ENCODE assay signal across 8 cellular contexts in genomic region chr12:105705765-105706164, GRCh38.
DNase-seq lines count a peak whose midpoint lies in the region; ATAC-seq and TF ChIP-seq lines count a peak whose summit lies in the region.

No MANE protein-coding gene starts in this region.

- POLR2A ChIA-PET in activated CD8-positive, alpha-beta T cell treated with anti-CD3 and anti-CD28 coated beads for 36 hours (lab: Charles Lee), result no interaction called here

- CTCF ChIA-PET in activated CD8-positive, alpha-beta T cell treated with anti-CD3 and anti-CD28 coated beads for 36 hours (lab: Charles Lee), result interaction anchor here (0.6 to 2.1 kb wide), 4 partner anchors 24 to 431 kb away, joined by 3 to 11 read pairs (median 3); no protein-coding TSS in a partner anchor

- DNase-seq in NCI-H2081 (lab: John Stamatoyannopoulos, UW) (peak; percentile 16 to 47), NCI-H2081 treated with DMSO at 0.1 percent for 48 hours (lab: John Stamatoyannopoulos, UW) (no peak), NCI-H1048 (lab: John Stamatoyannopoulos, UW) (peak; percentile 3), heart left ventricle (peak in 4 of 5 donors; percentile 32 to 58 (median 46)), retinal pigment epithelial cell (ENCODE audit: low read depth) (no peak)
- peak; percentile 36 for DNase-seq in activated CD8-positive, alpha-beta T cell treated with anti-CD3 and anti-CD28 coated beads for 36 hours
- no peak for DNase-seq in activated T-cell treated with anti-CD3 and anti-CD28 coated beads, Interleukin-2, amount 50 U/mL, for 24 hours

- H3K9me3 ChIP-seq in heart left ventricle, result no peaks in the 10 kb centered on the region

- H3K4me1 Mint-ChIP-seq in activated CD8-positive, alpha-beta T cell treated with anti-CD3 and anti-CD28 coated beads for 36 hours (ENCODE audit: low read depth), result no peaks in the 10 kb centered on the region
- no peaks in the 10 kb centered on the region for H3K4me1 Mint-ChIP-seq in activated T-cell treated with anti-CD3 and anti-CD28 coated beads, Interleukin-2, amount 50 U/mL, for 24 hours (ENCODE audit: low read depth)
- H3K4me1 Mint-ChIP-seq in stimulated activated memory B cell treated with anti-CD40 and anti-IgM and Interleukin-4, amounts not matched to agents 10 μg/mL and 1 μg/mL and 100 μg/mL, for 72 hours, result no peaks in the 10 kb centered on the region

- intact Hi-C loops in activated CD8-positive, alpha-beta T cell treated with anti-CD3 and anti-CD28 coated beads for 36 hours (cut with micrococcal nuclease), result no loop called here
- intact Hi-C loops in heart left ventricle (cut with DNase I), result loop anchor here (2.0 to 10.0 kb wide), 8 partner anchors 281 to 519 kb away; partner anchors contain the start of gene NUAK1 (in 6 of the 10)

- H3K9me3 Mint-ChIP-seq in activated CD8-positive, alpha-beta T cell treated with anti-CD3 and anti-CD28 coated beads for 36 hours, result no peaks in the 10 kb centered on the region
- H3K9me3 Mint-ChIP-seq in activated T-cell treated with anti-CD3 and anti-CD28 coated beads, Interleukin-2, amount 50 U/mL, for 24 hours, result no peaks in the 10 kb centered on the region
- no peaks in the 10 kb centered on the region for H3K9me3 Mint-ChIP-seq in stimulated activated memory B cell treated with anti-CD40 and anti-IgM and Interleukin-4, amounts not matched to agents 10 μg/mL and 1 μg/mL and 100 μg/mL, for 72 hours

- H3K27ac ChIP-seq in heart left ventricle, result peak overlapping the region in 9 of 12 donors; percentile 24 to 61 (median 55)

- TF ChIP-seq POLR2A in heart left ventricle (IDR thresholded peaks at IDR 0.05), result no peak

- H3K4me1 ChIP-seq in heart left ventricle, result peaks cover 0 to 19% (median 11%) of the 10 kb centered on the region in 12 donors

- ATAC-seq in activated CD8-positive, alpha-beta T cell treated with anti-CD3 and anti-CD28 coated beads for 36 hours, result no peak
- ATAC-seq in heart left ventricle, result peak; percentile 17 to 72 (median 60)
- no peak for ATAC-seq in stimulated activated memory B cell treated with anti-CD40 and anti-IgM and Interleukin-4, amounts not matched to agents 10 μg/mL and 1 μg/mL and 100 μg/mL, for 72 hours

- H3K27ac Mint-ChIP-seq in activated CD8-positive, alpha-beta T cell treated with anti-CD3 and anti-CD28 coated beads for 36 hours, result no peak overlapping the region
- no peak overlapping the region for H3K27ac Mint-ChIP-seq in activated T-cell treated with anti-CD3 and anti-CD28 coated beads, Interleukin-2, amount 50 U/mL, for 24 hours
- no peak overlapping the region for H3K27ac Mint-ChIP-seq in stimulated activated memory B cell treated with anti-CD40 and anti-IgM and Interleukin-4, amounts not matched to agents 10 μg/mL and 1 μg/mL and 100 μg/mL, for 72 hours

- H3K27me3 ChIP-seq in heart left ventricle, result no peaks in the 10 kb centered on the region

- no peaks in the 10 kb centered on the region for H3K36me3 ChIP-seq in heart left ventricle

- WGBS in heart left ventricle, 4 donors, result 16 to 21% (median 18%) methylated on average over 7 of the region's 7 CpGs

- TF ChIP-seq CTCF in activated CD8-positive, alpha-beta T cell treated with anti-CD3 and anti-CD28 coated beads for 36 hours (IDR thresholded peaks at IDR 0.05), result peak; percentile 71
- TF ChIP-seq CTCF in heart left ventricle (IDR thresholded peaks at IDR 0.05), result peak; percentile 72 to 92 (median 86)
- TF ChIP-seq CTCF in retinal pigment epithelial cell (conservative IDR thresholded peaks at IDR 0.05; ENCODE audit: low read depth, low read length), result peak; percentile 91

- H3K4me3 ChIP-seq in heart left ventricle (no peak overlapping the region), retinal pigment epithelial cell (ENCODE audit: low read length) (no peak overlapping the region)

- H3K27me3 Mint-ChIP-seq in activated CD8-positive, alpha-beta T cell treated with anti-CD3 and anti-CD28 coated beads for 36 hours, result no peaks in the 10 kb centered on the region
- H3K27me3 Mint-ChIP-seq in activated T-cell treated with anti-CD3 and anti-CD28 coated beads, Interleukin-2, amount 50 U/mL, for 24 hours, result peaks cover 9% of the 10 kb centered on the region
- peaks cover 16% of the 10 kb centered on the region for H3K27me3 Mint-ChIP-seq in stimulated activated memory B cell treated with anti-CD40 and anti-IgM and Interleukin-4, amounts not matched to agents 10 μg/mL and 1 μg/mL and 100 μg/mL, for 72 hours

- H3K4me3 Mint-ChIP-seq in activated CD8-positive, alpha-beta T cell treated with anti-CD3 and anti-CD28 coated beads for 36 hours, result no peak overlapping the region
- H3K4me3 Mint-ChIP-seq in activated T-cell treated with anti-CD3 and anti-CD28 coated beads, Interleukin-2, amount 50 U/mL, for 24 hours, result no peak overlapping the region
- H3K4me3 Mint-ChIP-seq in stimulated activated memory B cell treated with anti-CD40 and anti-IgM and Interleukin-4, amounts not matched to agents 10 μg/mL and 1 μg/mL and 100 μg/mL, for 72 hours, result no peak overlapping the region

- no peaks in the 10 kb centered on the region for H3K36me3 Mint-ChIP-seq in activated CD8-positive, alpha-beta T cell treated with anti-CD3 and anti-CD28 coated beads for 36 hours (ENCODE audit: low read depth)
- no peaks in the 10 kb centered on the region for H3K36me3 Mint-ChIP-seq in activated T-cell treated with anti-CD3 and anti-CD28 coated beads, Interleukin-2, amount 50 U/mL, for 24 hours (ENCODE audit: low read depth)
- H3K36me3 Mint-ChIP-seq in stimulated activated memory B cell treated with anti-CD40 and anti-IgM and Interleukin-4, amounts not matched to agents 10 μg/mL and 1 μg/mL and 100 μg/mL, for 72 hours, result no peaks in the 10 kb centered on the region

Comparison
In these comparisons a context has a peak if more than half of its experiments do, and no peak if none do; other contexts are left out.
1. DNase-seq: peak in NCI-H2081 (2 of 2), NCI-H1048 (single experiment), activated CD8-positive, alpha-beta T cell treated with anti-CD3 and anti-CD28 coated beads for 36 hours (single experiment) and heart left ventricle (4 of 5); none in NCI-H2081 treated with DMSO at 0.1 percent for 48 hours (single experiment), retinal pigment epithelial cell (single experiment) and activated T-cell treated with anti-CD3 and anti-CD28 coated beads, Interleukin-2, amount 50 U/mL, for 24 hours (single experiment).
2. ATAC-seq: peak in heart left ventricle (4 of 4); none in activated CD8-positive, alpha-beta T cell treated with anti-CD3 and anti-CD28 coated beads for 36 hours (single experiment) and stimulated activated memory B cell treated with anti-CD40 and anti-IgM and Interleukin-4, amounts not matched to agents 10 μg/mL and 1 μg/mL and 100 μg/mL, for 72 hours (single experiment).
3. Peak in every context shown above with its lines, with median percentiles within 50 percentile points of each other: CTCF ChIP-seq.